Comparison of ENCODE assay signal across 8 cellular contexts in genomic region chr1:112507896-112508241, GRCh38. TPM values are rescaled to one million over a fixed set of nuclear protein-coding genes. Genes with fewer than 3 reads are reported as not detected.
DNase-seq lines count a peak whose midpoint lies in the region; ATAC-seq and TF ChIP-seq lines count a peak whose summit lies in the region.

No MANE protein-coding gene starts in this region.

- ATAC-seq in left colon: peak; percentile 29
- ATAC-seq in stimulated activated naive CD8-positive, alpha-beta T cell treated with anti-CD3 and anti-CD28 coated beads, Interleukin-15, Interleukin-2, amounts not matched to agents 100 U/mL and 50 U/mL, for 24 hours: no peak
- ATAC-seq in GM18861 (IDR thresholded peaks at IDR 0.05; ENCODE audit: unreplicated experiment): no peak

- H3K9ac ChIP-seq in KMS-11: no peak overlapping the region

- intact Hi-C loops in left colon (cut with DNase I, micrococcal nuclease): loop anchor here in 1 of 2 donors (10.0 kb wide), 1 partner anchor 197 kb away; the partner anchor contains the start of gene RHOC

- H3K27me3 ChIP-seq in BE2C (peaks cover 40% of the 10 kb centered on the region), KMS-11 (ENCODE audit: insufficient read depth, low read depth) (no peaks in the 10 kb centered on the region)

- H3K4me2 ChIP-seq in KMS-11: peak overlapping the region; percentile 86

- H3K4me1 ChIP-seq in BE2C (no peaks in the 10 kb centered on the region; the same call in 1 of the 2 replicates), KMS-11 (ENCODE audit: low read depth, poor library complexity, severe bottlenecking) (no peaks in the 10 kb centered on the region)

- H3K4me1 Mint-ChIP-seq in activated naive CD8-positive, alpha-beta T cell (ENCODE audit: low read depth): peaks cover 9% of the 10 kb centered on the region

- H3K27me3 Mint-ChIP-seq in activated naive CD8-positive, alpha-beta T cell: peaks cover 19% of the 10 kb centered on the region

- TF ChIP-seq CTCF in BE2C (IDR thresholded peaks at IDR 0.05; ENCODE audit: low read depth, low read length) (no peak), KMS-11 (conservative IDR thresholded peaks at IDR 0.05; ENCODE audit: low read depth, low read length) (no peak)

- no peaks in the 10 kb centered on the region for H4K20me1 ChIP-seq in KMS-11 (ENCODE audit: insufficient read depth)

- DNase-seq in BE2C: no peak
- DNase-seq in left colon: peak in 1 of 2 donors; percentile 28
- DNase-seq in stimulated activated naive CD8-positive, alpha-beta T cell treated with anti-CD3 and anti-CD28 coated beads, Interleukin-15, Interleukin-2, amounts not matched to agents 100 U/mL and 50 U/mL, for 24 hours: peak; percentile 14
- DNase-seq in RKO (ENCODE audit: low spot score): no peak
- DNase-seq in pons (ENCODE audit: low spot score): no peak

- no peaks in the 10 kb centered on the region for H3K9me3 Mint-ChIP-seq in activated naive CD8-positive, alpha-beta T cell (ENCODE audit: low read depth)

- no peaks in the 10 kb centered on the region for H3K36me3 Mint-ChIP-seq in activated naive CD8-positive, alpha-beta T cell

- H3K9me3 ChIP-seq in BE2C: no peaks in the 10 kb centered on the region

- H3K36me3 ChIP-seq in BE2C (no peaks in the 10 kb centered on the region), KMS-11 (ENCODE audit: insufficient read depth) (no peaks in the 10 kb centered on the region)

- peak overlapping the region; percentile 85 for H2AFZ ChIP-seq in KMS-11 (ENCODE audit: low read depth)

- H3K4me3 ChIP-seq in BE2C (ENCODE audit: low read depth, low read length) (peak overlapping the region; percentile 53), KMS-11 (IDR thresholded peaks at IDR 0.05; ENCODE audit: insufficient read depth, low read depth, low read length) (no peak overlapping the region)

- no peak overlapping the region for H3K27ac ChIP-seq in KMS-11

- no peaks in the 10 kb centered on the region for H3K79me2 ChIP-seq in KMS-11 (ENCODE audit: insufficient read depth, low read depth)

- no peak overlapping the region for H3K27ac Mint-ChIP-seq in activated naive CD8-positive, alpha-beta T cell

- H3K4me3 Mint-ChIP-seq in activated naive CD8-positive, alpha-beta T cell: peak overlapping the region; percentile 81

RNA-seq across cellular contexts. Expression of gene WNT2B, which starts 0.9 kb away (rescaled TPM):
- polyA plus RNA-seq in BE2C (2012; ENCODE audit: insufficient read depth, insufficient read length, low read depth): 0.60 TPM
- total RNA-seq in left colon: 1 to 10 TPM; 7.1 to 8.8 TPM
